ENCODE assay signal across 11 cellular contexts in genomic region chr4:147825451-147826287, GRCh38.
DNase-seq lines count a peak whose midpoint lies in the region; ATAC-seq and TF ChIP-seq lines count a peak whose summit lies in the region.
"Had no signal": no experiment of that assay in that cellular context is flagged by ENCODE, and none has a peak within 500 bp of the region (broad histone marks: within the 10 kb centered on the region; RNA-seq: fewer than 3 reads in every experiment).

No MANE protein-coding gene starts in this region.

- H3K9me3 ChIP-seq in WERI-Rb-1 (ENCODE audit: severe bottlenecking), result peaks cover 2% of the 10 kb centered on the region
- no peaks in the 10 kb centered on the region for H3K9me3 ChIP-seq in heart right ventricle
- H3K9me3 ChIP-seq in skeletal muscle tissue (ENCODE audit: control insufficient read depth in 3 of 3, low read length in 3 of 3), result no peaks in the 10 kb centered on the region
- no peaks in the 10 kb centered on the region for H3K9me3 ChIP-seq in effector memory CD4-positive, alpha-beta T cell (ENCODE audit: control insufficient read depth, low read length)
- H3K9me3 ChIP-seq: SJCRH30 had no signal

- ATAC-seq in heart right ventricle, result peak; percentile 18 to 56 (median 42)
- ATAC-seq in GM21619 (IDR thresholded peaks at IDR 0.05; ENCODE audit: unreplicated experiment), result no peak
- no peak for ATAC-seq in HG03520 (IDR thresholded peaks at IDR 0.05; ENCODE audit: unreplicated experiment)
- ATAC-seq in GM21576 (IDR thresholded peaks at IDR 0.05; ENCODE audit: unreplicated experiment), result no peak

- H3K36me3 ChIP-seq in WERI-Rb-1 (peaks cover 26% of the 10 kb centered on the region), heart right ventricle (peaks cover 0 to 18% (median 4%) of the 10 kb centered on the region in 9 donors), skeletal muscle tissue (ENCODE audit: control insufficient read depth in 3 of 3, insufficient read depth in 3 of 3, low read length in 3 of 3) (peaks cover 0 to 6% (median 4%) of the 10 kb centered on the region in 3 donors)
- no peaks in the 10 kb centered on the region for H3K36me3 ChIP-seq in effector memory CD4-positive, alpha-beta T cell (ENCODE audit: control insufficient read depth, insufficient read depth, low read length)

- no peak overlapping the region for H3K4me3 ChIP-seq in WERI-Rb-1 (ENCODE audit: low read depth, low read length)
- no peak overlapping the region for H3K4me3 ChIP-seq in heart right ventricle
- H3K4me3 ChIP-seq in skeletal muscle tissue (ENCODE audit: low read length in 3 of 3), result peak overlapping the region; percentile 1 to 3 (median 1)
- no peak overlapping the region for H3K4me3 ChIP-seq in effector memory CD4-positive, alpha-beta T cell (ENCODE audit: insufficient read depth, low read depth, low read length, poor library complexity, severe bottlenecking)
- H3K4me3 ChIP-seq: SJCRH30 had no signal

- H3K27me3 ChIP-seq in WERI-Rb-1 (ENCODE audit: insufficient read depth, low read depth, severe bottlenecking), result no peaks in the 10 kb centered on the region
- H3K27me3 ChIP-seq in heart right ventricle, result no peaks in the 10 kb centered on the region
- no peaks in the 10 kb centered on the region for H3K27me3 ChIP-seq in skeletal muscle tissue (ENCODE audit: control insufficient read depth in 3 of 3, insufficient read depth in 3 of 3, low read length in 3 of 3)
- no peaks in the 10 kb centered on the region for H3K27me3 ChIP-seq in effector memory CD4-positive, alpha-beta T cell (replicated peaks; ENCODE audit: control insufficient read depth, insufficient read depth, low read length, poor library complexity, severe bottlenecking)
- H3K27me3 ChIP-seq: SJCRH30 had no signal

- TF ChIP-seq CTCF in WERI-Rb-1 (IDR thresholded peaks at IDR 0.05; ENCODE audit: low read depth, low read length) (no peak), heart right ventricle (IDR thresholded peaks at IDR 0.05) (no peak)

- H3K4me1 ChIP-seq in heart right ventricle (peaks cover 13 to 91% (median 68%) of the 10 kb centered on the region in 9 donors), skeletal muscle tissue (ENCODE audit: control insufficient read depth in 3 of 3, insufficient read depth in 3 of 3, low read length in 3 of 3) (peaks cover 51 to 78% (median 57%) of the 10 kb centered on the region in 3 donors)
- H3K4me1 ChIP-seq in effector memory CD4-positive, alpha-beta T cell (ENCODE audit: control insufficient read depth, insufficient read depth, low read length, poor library complexity, severe bottlenecking), result no peaks in the 10 kb centered on the region

- intact Hi-C loops in heart right ventricle (cut with DNase I), result loop anchor here in 2 of 10 donors (5.0 kb wide), 2 partner anchors 48 to 93 kb away; partner anchors contain the start of gene ARHGAP10 (in 2 of the 2)

- peak; percentile 50 for DNase-seq in HT-29 (ENCODE audit: low spot score)
- no peak for DNase-seq in WERI-Rb-1
- DNase-seq in heart right ventricle, result peak; percentile 54 to 70
- DNase-seq in effector memory CD4-positive, alpha-beta T cell, result no peak
- DNase-seq: DMS153, posterior cingulate gyrus had no signal

- WGBS in heart right ventricle, 2 donors, result 31 to 35% methylated on average over 8 of the region's 8 CpGs

- no peak overlapping the region for H3K9ac ChIP-seq in skeletal muscle tissue (ENCODE audit: low read depth in 1 of 3, low read length in 3 of 3)

- H3K27ac ChIP-seq in WERI-Rb-1, result peak overlapping the region; percentile 45
- peak overlapping the region; percentile 57 to 93 (median 75) for H3K27ac ChIP-seq in heart right ventricle
- peak overlapping the region; percentile 60 for H3K27ac ChIP-seq in skeletal muscle tissue (ENCODE audit: low read depth, low read length)
- no peak overlapping the region for H3K27ac ChIP-seq in effector memory CD4-positive, alpha-beta T cell (ENCODE audit: insufficient read depth, low read length, poor library complexity, severe bottlenecking)
- H3K27ac ChIP-seq: SJCRH30 had no signal

Comparison
In these comparisons a context has a peak if more than half of its experiments do, and no peak if none do; other contexts are left out.
1. DNase-seq: peak in HT-29 (single experiment) and heart right ventricle (2 of 2); none in WERI-Rb-1 (single experiment) and effector memory CD4-positive, alpha-beta T cell (0 of 3).
2. H3K4me3 ChIP-seq: peak in skeletal muscle tissue (3 of 3); none in WERI-Rb-1 (single experiment), heart right ventricle (0 of 10) and effector memory CD4-positive, alpha-beta T cell (single experiment).
3. ATAC-seq: peak in heart right ventricle (8 of 8); none in GM21619 (single experiment), HG03520 (single experiment) and GM21576 (single experiment).